8 cellular contexts compared by ENCODE assay signal in genomic region chr19:57682226-57682766, GRCh38. TPM values are rescaled to one million over a fixed set of nuclear protein-coding genes. Genes with fewer than 3 reads are reported as not detected.
DNase-seq lines count a peak whose midpoint lies in the region; TF ChIP-seq lines count a peak whose summit lies in the region.

No MANE protein-coding gene starts in this region.

- H3K4me3 Mint-ChIP-seq in Calu3 (ENCODE audit: low read depth, unreplicated experiment), result peak overlapping the region; percentile 84

- peaks cover 27% of the 10 kb centered on the region for H3K79me1 ChIP-seq in neuronal stem cell (ENCODE audit: low read depth, low read length)

- H3K23ac ChIP-seq in neuronal stem cell (ENCODE audit: low read depth, low read length, poor library complexity), result peak overlapping the region; percentile 87

- no TSS peak for BruUV-seq in Calu3 (replicated peaks; lab: Mats Ljungman, UMichigan)

- H3K27ac Mint-ChIP-seq in Calu3 (ENCODE audit: unreplicated experiment), result peak overlapping the region; percentile 37

- peaks cover 19% of the 10 kb centered on the region for H3K4me1 Mint-ChIP-seq in Calu3 (ENCODE audit: low read depth, unreplicated experiment)

- H3K9ac ChIP-seq in neuronal stem cell (ENCODE audit: low read depth, low read length, poor library complexity), result peak overlapping the region; percentile 96

- no peak overlapping the region for H3K14ac ChIP-seq in neuronal stem cell (ENCODE audit: low read length)

- H3K4me3 ChIP-seq in ectodermal cell (ENCODE audit: insufficient read depth, low read depth, low read length) (peak overlapping the region; percentile 100), neuronal stem cell (ENCODE audit: low read length in 2 of 2) (peak overlapping the region; percentile 93 to 99)

- no peak for TF ChIP-seq CTCF in Calu3 (IDR thresholded peaks at IDR 0.05; ENCODE audit: unreplicated experiment)

- peak overlapping the region; percentile 81 for H2AFZ ChIP-seq in neuronal stem cell (ENCODE audit: low read length)

- peaks cover 25% of the 10 kb centered on the region for H3K27me3 ChIP-seq in ectodermal cell (ENCODE audit: control insufficient read depth, insufficient read depth, low read length, poor library complexity, severe bottlenecking)
- H3K27me3 ChIP-seq in neuronal stem cell (ENCODE audit: control insufficient read depth in 3 of 3, insufficient read depth in 3 of 3, low read depth in 1 of 3, low read length in 3 of 3), result peaks cover 0 to 4% (median 0%) of the 10 kb centered on the region in 3 experiments

- H3K27me3 Mint-ChIP-seq in Calu3 (ENCODE audit: unreplicated experiment), result no peaks in the 10 kb centered on the region

- peak overlapping the region; percentile 98 for H4K8ac ChIP-seq in neuronal stem cell (ENCODE audit: low read depth, low read length)

- peak overlapping the region; percentile 97 for H2AK5ac ChIP-seq in neuronal stem cell (ENCODE audit: low read depth, low read length)

- H3K9me3 Mint-ChIP-seq in Calu3 (ENCODE audit: low read depth, unreplicated experiment), result peaks cover 36% of the 10 kb centered on the region

- H3K36me3 ChIP-seq in KOPT-K1 (ENCODE audit: insufficient read depth, low read length) (peaks cover 42% of the 10 kb centered on the region), ectodermal cell (ENCODE audit: control insufficient read depth, insufficient read depth, low read length) (peaks cover 41% of the 10 kb centered on the region), neuronal stem cell (replicated peaks in 1 of 2; ENCODE audit: control insufficient read depth in 2 of 2, insufficient read depth in 2 of 2, low read length in 2 of 2) (peaks cover 42 to 46% of the 10 kb centered on the region in 2 donors)

- peaks cover 46% of the 10 kb centered on the region for H3K9me3 ChIP-seq in KOPT-K1 (ENCODE audit: insufficient read depth, low read length, poor library complexity, severe bottlenecking)
- peaks cover 4% of the 10 kb centered on the region for H3K9me3 ChIP-seq in ectodermal cell (ENCODE audit: control insufficient read depth, low read length)
- H3K9me3 ChIP-seq in neuronal stem cell (replicated peaks in 1 of 2; ENCODE audit: control insufficient read depth in 2 of 2, insufficient read depth in 1 of 2, low read depth in 1 of 2, low read length in 2 of 2), result peaks cover 47 to 49% of the 10 kb centered on the region in 2 donors

- 5% methylated on average over 19 of the region's 19 CpGs for WGBS in ectodermal cell, 2 experiments
- WGBS in neuronal stem cell (ENCODE audit: extremely low coverage in 2 of 2, insufficient read length in 2 of 2, insufficient replicate concordance in 1 of 2), 2 donors, result no CpG with 5 or more reads among the region's 19 CpGs

- CTCF ChIA-PET in Calu3 (lab: Charles Lee), result interaction anchor here (0.6 to 1.2 kb wide), 6 partner anchors 65 to 1200 kb away, joined by 3 to 6 read pairs (median 3); partner anchors contain the start of genes ZNF419 and ZNF552

- peaks cover 48% of the 10 kb centered on the region for H3K36me3 Mint-ChIP-seq in Calu3 (ENCODE audit: insufficient read depth, unreplicated experiment)

- H2BK5ac ChIP-seq in neuronal stem cell (ENCODE audit: low read length), result no peak overlapping the region

- peak overlapping the region; percentile 81 for H3K4me2 ChIP-seq in neuronal stem cell (ENCODE audit: insufficient read depth, low read length, poor library complexity, severe bottlenecking)

- peak overlapping the region; percentile 78 for H3K27ac ChIP-seq in KOPT-K1 (ENCODE audit: low read depth, low read length, poor library complexity, severe bottlenecking)
- peak overlapping the region; percentile 45 for H3K27ac ChIP-seq in ectodermal cell (ENCODE audit: insufficient read depth, low read depth, low read length, poor library complexity, severe bottlenecking)
- no peak overlapping the region for H3K27ac ChIP-seq in neuronal stem cell (replicated peaks; ENCODE audit: low read length)

- H3K4me1 ChIP-seq in ectodermal cell (ENCODE audit: control insufficient read depth, insufficient read depth, low read length) (no peaks in the 10 kb centered on the region), neuronal stem cell (ENCODE audit: control insufficient read depth in 2 of 2, insufficient read depth in 1 of 2, low read depth in 1 of 2, low read length in 2 of 2) (peaks cover 2 to 5% of the 10 kb centered on the region in 2 donors)

- H3K18ac ChIP-seq in neuronal stem cell (ENCODE audit: low read length), result peak overlapping the region; percentile 92

- H2BK120ac ChIP-seq in neuronal stem cell (ENCODE audit: low read depth, low read length), result no peak overlapping the region

- H2BK12ac ChIP-seq in neuronal stem cell (ENCODE audit: low read length), result no peak overlapping the region

- peak overlapping the region; percentile 3 for H4K91ac ChIP-seq in neuronal stem cell (ENCODE audit: low read depth, low read length, poor library complexity)

- no peak overlapping the region for H2BK15ac ChIP-seq in neuronal stem cell (ENCODE audit: low read length)

- peak overlapping the region; percentile 53 for H3K4ac ChIP-seq in neuronal stem cell (ENCODE audit: low read length)

- intact Hi-C loops in Calu3 (cut with micrococcal nuclease; ENCODE audit: unreplicated experiment), result loop anchor here (10.0 kb wide), 1 partner anchor 133 kb away; the partner anchor contains the start of gene ZNF552

- DNase-seq in Calu3 (no peak), neuronal stem cell (ENCODE audit: low spot score) (no peak), hepatic stellate cell (ENCODE audit: low spot score) (no peak), NCI-H446 treated with DMSO at 0.1 percent for 48 hours (lab: John Stamatoyannopoulos, UW) (no peak), NCI-H146 (lab: John Stamatoyannopoulos, UW) (no peak), NCI-H1048 (lab: John Stamatoyannopoulos, UW) (no peak)

RNA-seq across cellular contexts. Expression of gene ZNF551, which starts 0.5 kb away (rescaled TPM):
- total RNA-seq in Calu3 (2022), result 14.7 and 17.0 TPM in 2 replicates
- polyA plus RNA-seq in ectodermal cell (2013, experiment 1 of 4), result 15.0 TPM
- 21.3 TPM for polyA plus RNA-seq in ectodermal cell (2013, experiment 2 of 4)
- 15.5 TPM for polyA plus RNA-seq in ectodermal cell (2013, experiment 3 of 4)
- polyA plus RNA-seq in ectodermal cell (2013, experiment 4 of 4), result 16.8 TPM
- polyA plus RNA-seq in neuronal stem cell (2013, experiment 1 of 2), result 6.4 TPM
- 6.7 TPM for polyA plus RNA-seq in neuronal stem cell (2013, experiment 2 of 2)

RNA-seq across cellular contexts. Expression of gene ZSCAN4, which starts 13.6 kb away (rescaled TPM):
- total RNA-seq in Calu3 (2022), result not detected in 2 replicates
- polyA plus RNA-seq in ectodermal cell (2013, experiment 1 of 4), result not detected
- not detected for polyA plus RNA-seq in ectodermal cell (2013, experiment 2 of 4)
- not detected for polyA plus RNA-seq in ectodermal cell (2013, experiment 3 of 4)
- not detected for polyA plus RNA-seq in ectodermal cell (2013, experiment 4 of 4)
- 0.03 TPM for polyA plus RNA-seq in neuronal stem cell (2013, experiment 1 of 2)
- polyA plus RNA-seq in neuronal stem cell (2013, experiment 2 of 2), result not detected

RNA-seq across cellular contexts. Expression of gene ZNF154, which starts 26.7 kb away (rescaled TPM):
- not detected in 2 replicates for total RNA-seq in Calu3 (2022)
- 19.8 TPM for polyA plus RNA-seq in ectodermal cell (2013, experiment 1 of 4)
- 21.7 TPM for polyA plus RNA-seq in ectodermal cell (2013, experiment 2 of 4)
- 16.4 TPM for polyA plus RNA-seq in ectodermal cell (2013, experiment 3 of 4)
- 18.3 TPM for polyA plus RNA-seq in ectodermal cell (2013, experiment 4 of 4)
- 8.4 TPM for polyA plus RNA-seq in neuronal stem cell (2013, experiment 1 of 2)
- 8.3 TPM for polyA plus RNA-seq in neuronal stem cell (2013, experiment 2 of 2)

RNA-seq across cellular contexts. Expression of gene ZNF671, which starts 45.1 kb away (rescaled TPM):
- total RNA-seq in Calu3 (2022), result 1.8 and 2.1 TPM in 2 replicates
- 10.2 TPM for polyA plus RNA-seq in ectodermal cell (2013, experiment 1 of 4)
- polyA plus RNA-seq in ectodermal cell (2013, experiment 2 of 4), result 9.6 TPM
- polyA plus RNA-seq in ectodermal cell (2013, experiment 3 of 4), result 8.5 TPM
- polyA plus RNA-seq in ectodermal cell (2013, experiment 4 of 4), result 10.7 TPM
- 3.2 TPM for polyA plus RNA-seq in neuronal stem cell (2013, experiment 1 of 2)
- 3.1 TPM for polyA plus RNA-seq in neuronal stem cell (2013, experiment 2 of 2)

RNA-seq across cellular contexts. Expression of gene ZNF211, which starts 49.3 kb away (rescaled TPM):
- 10.2 and 11.0 TPM in 2 replicates for total RNA-seq in Calu3 (2022)
- 20.0 TPM for polyA plus RNA-seq in ectodermal cell (2013, experiment 1 of 4)
- polyA plus RNA-seq in ectodermal cell (2013, experiment 2 of 4), result 22.7 TPM
- polyA plus RNA-seq in ectodermal cell (2013, experiment 3 of 4), result 20.5 TPM
- 23.0 TPM for polyA plus RNA-seq in ectodermal cell (2013, experiment 4 of 4)
- 10.2 TPM for polyA plus RNA-seq in neuronal stem cell (2013, experiment 1 of 2)
- 10.6 TPM for polyA plus RNA-seq in neuronal stem cell (2013, experiment 2 of 2)
